In the genomic region with DNA sequence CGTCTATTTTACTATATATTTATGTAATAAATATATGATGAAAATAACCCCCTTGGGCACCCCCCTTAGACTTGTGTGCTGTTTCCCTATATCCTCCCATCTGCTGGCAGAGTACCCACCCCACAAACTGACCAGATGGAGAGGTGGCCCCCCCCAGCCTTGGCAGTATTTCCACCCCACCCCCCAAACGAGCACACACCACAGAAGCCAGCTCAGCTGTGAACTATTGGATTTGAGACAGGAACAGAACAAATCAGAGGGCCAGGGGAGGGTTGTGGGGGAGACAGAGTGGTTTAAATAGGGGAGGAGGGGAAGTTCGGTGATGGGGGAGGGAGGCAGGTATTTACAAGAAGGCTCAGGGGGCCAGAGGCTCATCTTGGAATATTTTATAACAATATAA, we compare ENCODE assay signal across 1 cellular context.
TF ChIP-seq lines count a peak whose summit lies in the region.

No MANE protein-coding gene starts in this region.

TF ChIP-seq in GM23338, 12 proteins besides CTCF, POLR2A, EP300 and RAD21 (continued from another document):
- TF ChIP-seq REST (IDR thresholded peaks at IDR 0.05; ENCODE audit: unreplicated experiment): no peak
- no peak for TF ChIP-seq POLR2AphosphoS5 (IDR thresholded peaks at IDR 0.05; ENCODE audit: low read depth)
- TF ChIP-seq ZNF114 (CRISPR knock-in tag; IDR thresholded peaks at IDR 0.05): no peak
- TF ChIP-seq ETS1 (IDR thresholded peaks at IDR 0.05): no peak
- TF ChIP-seq EZH2 (IDR thresholded peaks at IDR 0.05; ENCODE audit: low read depth, unreplicated experiment): no peak
- TF ChIP-seq NANOG (IDR thresholded peaks at IDR 0.05; ENCODE audit: borderline replicate concordance): no peak
